In genomic region chr2:221490506-221491060, GRCh38 we compare ENCODE assay signal across 25 cellular contexts.
"Had no signal": no experiment of that assay in that cellular context is flagged by ENCODE, and none has a peak within 500 bp of the region (broad histone marks: within the 10 kb centered on the region; RNA-seq: fewer than 3 reads in every experiment).

No MANE protein-coding gene starts in this region.

- DNase-seq: activated CD4-positive, alpha-beta T cell treated with anti-CD3 and anti-CD28 coated beads for 1 hour; activated CD4-positive, alpha-beta T cell treated with anti-CD3 and anti-CD28 coated beads, Interleukin-2, amount 50 U/mL, for 1 hour; activated CD8-positive, alpha-beta T cell treated with anti-CD3 and anti-CD28 coated beads, Interleukin-2, amount 10 ng/mL, durations not matched to agents 7 days and 5 days; activated gamma-delta T cell; activated naive CD4-positive, alpha-beta T cell treated with anti-CD3 and anti-CD28 coated beads, Interleukin-2, amount 50 U/mL, for 16 hours; activated naive CD8-positive, alpha-beta T cell treated with anti-CD3 and anti-CD28 coated beads, Interleukin-2, amount 50 U/mL, for 24 hours; anterior cingulate cortex; body of pancreas; effector CD4-positive, alpha-beta T cell; heart left ventricle; islet precursor cell; lower lobe of right lung; naive thymus-derived CD4-positive, alpha-beta T cell; stimulated activated CD4-positive, alpha-beta T cell treated with anti-CD3 and anti-CD28 coated beads, Interleukin-4, amount 100 ng/mL, for 1 hour; stimulated activated naive CD4-positive, alpha-beta T cell; testis; trophoblast cell; WERI-Rb-1 had no signal

- H3K27ac Mint-ChIP-seq: activated CD8-positive, alpha-beta T cell treated with anti-CD3 and anti-CD28 coated beads, Interleukin-2, amount 10 ng/mL, durations not matched to agents 7 days and 5 days; activated naive CD8-positive, alpha-beta T cell treated with anti-CD3 and anti-CD28 coated beads, Interleukin-2, amount 50 U/mL, for 24 hours; activated T-helper 1 cell treated with anti-CD3 and anti-CD28 coated beads, Interleukin-12 subunit alpha, Interleukin-12 subunit beta, Interleukin-2, Interleukin-4 antibody, amounts not matched to agents 30 ng/mL and 10 ng/mL and 1 ng/mL, durations not matched to agents 14 hours and 24 hours and 36 hours; dendritic cell treated with granulocyte-macrophage colony-stimulating factor and Interleukin-4, amounts not matched to agents 40 ng/mL and 50 ng/mL, for 4 days had no signal

- H3K4me1 ChIP-seq: body of pancreas, lower lobe of right lung, prostate gland, testis, vagina had no signal

- H3K9me3 Mint-ChIP-seq: activated naive CD8-positive, alpha-beta T cell treated with anti-CD3 and anti-CD28 coated beads, Interleukin-2, amount 50 U/mL, for 24 hours; activated T-helper 1 cell treated with anti-CD3 and anti-CD28 coated beads, Interleukin-12 subunit alpha, Interleukin-12 subunit beta, Interleukin-2, Interleukin-4 antibody, amounts not matched to agents 30 ng/mL and 10 ng/mL and 1 ng/mL, durations not matched to agents 14 hours and 24 hours and 36 hours; dendritic cell treated with granulocyte-macrophage colony-stimulating factor and Interleukin-4, amounts not matched to agents 40 ng/mL and 50 ng/mL, for 4 days; naive thymus-derived CD4-positive, alpha-beta T cell had no signal

- H3K27me3 ChIP-seq: body of pancreas, heart left ventricle, testis, vagina had no signal

- H3K4me1 Mint-ChIP-seq: activated naive CD8-positive, alpha-beta T cell treated with anti-CD3 and anti-CD28 coated beads, Interleukin-2, amount 50 U/mL, for 24 hours had no signal

- H3K4me3 ChIP-seq: body of pancreas, heart left ventricle, lower lobe of right lung, prostate gland, testis, vagina had no signal

- H3K27ac ChIP-seq: body of pancreas, heart left ventricle, lower lobe of right lung, prostate gland, testis, vagina, WERI-Rb-1 had no signal

- H3K9me3 ChIP-seq: body of pancreas, heart left ventricle, lower lobe of right lung, prostate gland, testis, vagina had no signal

- H3K4me3 Mint-ChIP-seq: activated CD8-positive, alpha-beta T cell treated with anti-CD3 and anti-CD28 coated beads, Interleukin-2, amount 10 ng/mL, durations not matched to agents 7 days and 5 days; activated naive CD8-positive, alpha-beta T cell treated with anti-CD3 and anti-CD28 coated beads, Interleukin-2, amount 50 U/mL, for 24 hours; activated T-helper 1 cell treated with anti-CD3 and anti-CD28 coated beads, Interleukin-12 subunit alpha, Interleukin-12 subunit beta, Interleukin-2, Interleukin-4 antibody, amounts not matched to agents 30 ng/mL and 10 ng/mL and 1 ng/mL, durations not matched to agents 14 hours and 24 hours and 36 hours; dendritic cell treated with granulocyte-macrophage colony-stimulating factor and Interleukin-4, amounts not matched to agents 40 ng/mL and 50 ng/mL, for 4 days; naive thymus-derived CD4-positive, alpha-beta T cell had no signal

- ATAC-seq: activated CD8-positive, alpha-beta T cell treated with anti-CD3 and anti-CD28 coated beads, Interleukin-2, amount 10 ng/mL, durations not matched to agents 7 days and 5 days; activated naive CD8-positive, alpha-beta T cell treated with anti-CD3 and anti-CD28 coated beads, Interleukin-2, amount 50 U/mL, for 24 hours; body of pancreas; heart left ventricle; left lobe of liver; lower lobe of right lung; naive thymus-derived CD4-positive, alpha-beta T cell had no signal

- FAIRE-seq: endometrium, TTC549 had no signal

- H3K27me3 Mint-ChIP-seq: activated naive CD8-positive, alpha-beta T cell treated with anti-CD3 and anti-CD28 coated beads, Interleukin-2, amount 50 U/mL, for 24 hours; dendritic cell treated with granulocyte-macrophage colony-stimulating factor and Interleukin-4, amounts not matched to agents 40 ng/mL and 50 ng/mL, for 4 days had no signal

- H3K36me3 ChIP-seq: heart left ventricle, lower lobe of right lung, prostate gland, vagina, WERI-Rb-1 had no signal
